Comparison of ENCODE assay signal across 8 cellular contexts in genomic region chr3:124995460-124995994, GRCh38.
A peak's percentile ranks its signal among the peaks of the same experiment; 100 is the strongest.
DNase-seq lines count a peak whose midpoint lies in the region; ATAC-seq, FAIRE-seq and TF ChIP-seq lines count a peak whose summit lies in the region.

No MANE protein-coding gene starts in this region.

- H3K36me3 ChIP-seq in HepG2 (replicated peaks in 1 of 2; ENCODE audit: control insufficient read depth in 1 of 2, insufficient read depth in 2 of 2, low read length in 2 of 2): peaks cover 28 to 65% of the 10 kb centered on the region in 2 experiments

- H3K27ac ChIP-seq in HepG2 (ENCODE audit: extremely low read length, insufficient read depth, low read length): no peak overlapping the region

- no peak overlapping the region for H3K4me2 ChIP-seq in HepG2 (ENCODE audit: low read depth, low read length)

- no peak overlapping the region for H3K4me3 ChIP-seq in HepG2 (replicated peaks in 1 of 3; ENCODE audit: insufficient read depth in 1 of 3, low read depth in 2 of 3, low read length in 3 of 3)

- H3K27me3 ChIP-seq in HepG2 (ENCODE audit: control insufficient read depth in 1 of 2, insufficient read depth in 2 of 2, low read length in 2 of 2): no peaks in the 10 kb centered on the region

- ATAC-seq in activated CD4-positive, CD25-positive, alpha-beta regulatory T cell treated with anti-CD3 and anti-CD28 coated beads, Interleukin-2, amount 50 U/mL, for 24 hours: peak; percentile 70 to 75
- ATAC-seq in HepG2: peak; percentile 79
- no peak for ATAC-seq in HG02870 (IDR thresholded peaks at IDR 0.05; ENCODE audit: unreplicated experiment)

- TF ChIP-seq POLR2A in HepG2 (IDR thresholded peaks at IDR 0.05; ENCODE audit: insufficient read depth in 1 of 2, low read depth in 2 of 2, low read length in 2 of 2): no peak

- in situ Hi-C loops in HepG2 (cut with HindIII; ENCODE audit: extremely low pct_ligation_motif_present, low pct_unique_long_range_greater_than_20kb): loop anchor here (10.0 to 25.0 kb wide), 2 partner anchors 169 to 442 kb away; no protein-coding TSS in a partner anchor

- 88% methylated on average over 6 of the region's 6 CpGs for WGBS in HepG2 (ENCODE audit: low lambda C conversion rate)

- no peaks in the 10 kb centered on the region for H3K9me3 ChIP-seq in HepG2 (ENCODE audit: low read length)

- no peak overlapping the region for H2AFZ ChIP-seq in HepG2 (ENCODE audit: low read length)

- peaks cover 42% of the 10 kb centered on the region for H3K4me1 ChIP-seq in HepG2 (ENCODE audit: insufficient read depth, low read length)

- H4K20me1 ChIP-seq in HepG2 (ENCODE audit: insufficient read depth, low read length): no peaks in the 10 kb centered on the region

- no TSS peak for BruUV-seq in HepG2 (replicated peaks; lab: Mats Ljungman, UMichigan)

- peak; percentile 83 for TF ChIP-seq RAD21 in HepG2 (CRISPR knock-in tag; IDR thresholded peaks at IDR 0.05)

- no peaks in the 10 kb centered on the region for H3K79me2 ChIP-seq in HepG2 (ENCODE audit: insufficient read depth, low read length)

- no peak for DNase-seq in activated CD4-positive, CD25-positive, alpha-beta regulatory T cell (lab: John Stamatoyannopoulos, UW)
- peak; percentile 45 for DNase-seq in NCI-H1105 (lab: John Stamatoyannopoulos, UW)
- peak; percentile 52 for DNase-seq in activated CD4-positive, alpha-beta T cell treated with anti-CD3 and anti-CD28 coated beads for 48 hours
- DNase-seq in dedifferentiated amniotic fluid mesenchymal stem cell (ENCODE audit: extremely low spot score): peak; percentile 15
- DNase-seq in HepG2 (ENCODE audit: low spot score): peak; percentile 49
- peak; percentile 7 for DNase-seq in stimulated activated CD8-positive, alpha-beta memory T cell treated with anti-CD3 and anti-CD28 coated beads, Interleukin-12 subunit alpha, Interleukin-12 subunit beta, amount 100 ng/mL, for 24 hours (ENCODE audit: extremely low read depth)

- intact Hi-C loops in HepG2 (cut with micrococcal nuclease; ENCODE audit: unreplicated experiment): loop anchor here (1.0 to 5.0 kb wide), 2 partner anchors 170 to 447 kb away; no protein-coding TSS in a partner anchor

- peak; percentile 63 for FAIRE-seq in HepG2 (lab: Jason Lieb, UNC)

- TF ChIP-seq EP300 in HepG2 (IDR thresholded peaks at IDR 0.05; ENCODE audit: low read depth in 2 of 2, low read length in 2 of 2): no peak
- TF ChIP-seq EP300 in HepG2 (CRISPR knock-in tag; IDR thresholded peaks at IDR 0.05; ENCODE audit: borderline replicate concordance): no peak

- H3K9ac ChIP-seq in HepG2 (ENCODE audit: insufficient read depth, low read depth, low read length): no peak overlapping the region

- peak; percentile 81 for TF ChIP-seq CTCF in HepG2 (CRISPR knock-in tag; IDR thresholded peaks at IDR 0.05)

- POLR2A ChIA-PET in HepG2 (lab: Yijun Ruan, JAX): interaction anchor here (1.3 kb wide), 1 partner anchor 8 kb away, joined by 5 read pairs; no protein-coding TSS in a partner anchor

- CTCF ChIA-PET in HepG2 (lab: Yijun Ruan, JAX; ENCODE audit: low intra/inter-chr PET ratio, low total read pairs): interaction anchor here (1.1 kb wide), 2 partner anchors 170 to 443 kb away, joined by 3 to 4 read pairs; no protein-coding TSS in a partner anchor

TF ChIP-seq in HepG2, 621 proteins besides CTCF, POLR2A, EP300 and RAD21:
- TF ChIP-seq SMC3 (IDR thresholded peaks at IDR 0.05; ENCODE audit: low read length) (peak; percentile 81), MAFK (conservative IDR thresholded peaks at IDR 0.05 in 1 of 2, IDR thresholded peaks at IDR 0.05 in 1 of 2; ENCODE audit: low read length in 2 of 2) (0 out of 4 replicates have a peak, but pooled peaks have one; percentile 1 to 3), STAG1 (CRISPR knock-in tag; IDR thresholded peaks at IDR 0.05) (peak; percentile 92), ZNF614 (CRISPR knock-in tag; IDR thresholded peaks at IDR 0.05; ENCODE audit: borderline replicate concordance) (0 out of 2 replicates have a peak, but pooled peaks have one; percentile 40), ZNF547 (CRISPR knock-in tag; IDR thresholded peaks at IDR 0.05) (no peak), TEAD3 (CRISPR knock-in tag; optimal IDR thresholded peaks at IDR 0.05; ENCODE audit: borderline replicate concordance) (peak; percentile 15), ZNF451 (CRISPR knock-in tag; IDR thresholded peaks at IDR 0.05) (no peak)
- TF ChIP-seq, protein P1, sequence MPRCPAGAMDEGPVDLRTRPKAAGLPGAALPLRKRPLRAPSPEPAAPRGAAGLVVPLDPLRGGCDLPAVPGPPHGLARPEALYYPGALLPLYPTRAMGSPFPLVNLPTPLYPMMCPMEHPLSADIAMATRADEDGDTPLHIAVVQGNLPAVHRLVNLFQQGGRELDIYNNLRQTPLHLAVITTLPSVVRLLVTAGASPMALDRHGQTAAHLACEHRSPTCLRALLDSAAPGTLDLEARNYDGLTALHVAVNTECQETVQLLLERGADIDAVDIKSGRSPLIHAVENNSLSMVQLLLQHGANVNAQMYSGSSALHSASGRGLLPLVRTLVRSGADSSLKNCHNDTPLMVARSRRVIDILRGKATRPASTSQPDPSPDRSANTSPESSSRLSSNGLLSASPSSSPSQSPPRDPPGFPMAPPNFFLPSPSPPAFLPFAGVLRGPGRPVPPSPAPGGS (CRISPR knock-in tag; IDR thresholded peaks at IDR 0.05): no peak

Comparison
In these comparisons a context has a peak if more than half of its experiments do, and no peak if none do; other contexts are left out.
1. DNase-seq: peak in NCI-H1105 (single experiment), activated CD4-positive, alpha-beta T cell treated with anti-CD3 and anti-CD28 coated beads for 48 hours (single experiment), dedifferentiated amniotic fluid mesenchymal stem cell (single experiment), HepG2 (single experiment) and stimulated activated CD8-positive, alpha-beta memory T cell treated with anti-CD3 and anti-CD28 coated beads, Interleukin-12 subunit alpha, Interleukin-12 subunit beta, amount 100 ng/mL, for 24 hours (single experiment); none in activated CD4-positive, CD25-positive, alpha-beta regulatory T cell (0 of 4).